Comparison of ENCODE assay signal across 1 cellular context in genomic region chrX:70264784-70265183, GRCh38.
TF ChIP-seq lines count a peak whose summit lies in the region.

No MANE protein-coding gene starts in this region.

TF ChIP-seq in GM12878, 131 proteins besides CTCF, POLR2A, EP300 and RAD21:
- no peak for TF ChIP-seq E2F8 (IDR thresholded peaks at IDR 0.05; ENCODE audit: low read depth, partially characterized antibody)
- TF ChIP-seq, protein P1, sequence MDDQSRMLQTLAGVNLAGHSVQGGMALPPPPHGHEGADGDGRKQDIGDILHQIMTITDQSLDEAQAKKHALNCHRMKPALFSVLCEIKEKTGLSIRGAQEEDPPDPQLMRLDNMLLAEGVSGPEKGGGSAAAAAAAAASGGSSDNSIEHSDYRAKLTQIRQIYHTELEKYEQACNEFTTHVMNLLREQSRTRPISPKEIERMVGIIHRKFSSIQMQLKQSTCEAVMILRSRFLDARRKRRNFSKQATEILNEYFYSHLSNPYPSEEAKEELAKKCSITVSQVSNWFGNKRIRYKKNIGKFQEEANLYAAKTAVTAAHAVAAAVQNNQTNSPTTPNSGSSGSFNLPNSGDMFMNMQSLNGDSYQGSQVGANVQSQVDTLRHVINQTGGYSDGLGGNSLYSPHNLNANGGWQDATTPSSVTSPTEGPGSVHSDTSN (IDR thresholded peaks at IDR 0.05; ENCODE audit: insufficient replicate concordance, low read depth, low read length): no peak
- peak; percentile 52; the same call in 1 of the 2 replicates for TF ChIP-seq REST (IDR thresholded peaks at IDR 0.05; ENCODE audit: low read depth, low read length)
- no peak for TF ChIP-seq CHD2 (IDR thresholded peaks at IDR 0.05; ENCODE audit: borderline replicate concordance, low read depth, low read length)
- no peak for TF ChIP-seq SUPT20H (IDR thresholded peaks at IDR 0.05; ENCODE audit: borderline replicate concordance, control insufficient read depth, low read depth, low read length)
- TF ChIP-seq STAT1 (conservative IDR thresholded peaks at IDR 0.05): no peak
- no peak for TF ChIP-seq BRCA1 (IDR thresholded peaks at IDR 0.05; ENCODE audit: low read depth, low read length)
- no peak for TF ChIP-seq MTA3 (IDR thresholded peaks at IDR 0.05; ENCODE audit: borderline replicate concordance, low read length)
TF ChIP-seq in GM12878: peak in this region for 1.
